8 cellular contexts compared by ENCODE assay signal in the genomic region with DNA sequence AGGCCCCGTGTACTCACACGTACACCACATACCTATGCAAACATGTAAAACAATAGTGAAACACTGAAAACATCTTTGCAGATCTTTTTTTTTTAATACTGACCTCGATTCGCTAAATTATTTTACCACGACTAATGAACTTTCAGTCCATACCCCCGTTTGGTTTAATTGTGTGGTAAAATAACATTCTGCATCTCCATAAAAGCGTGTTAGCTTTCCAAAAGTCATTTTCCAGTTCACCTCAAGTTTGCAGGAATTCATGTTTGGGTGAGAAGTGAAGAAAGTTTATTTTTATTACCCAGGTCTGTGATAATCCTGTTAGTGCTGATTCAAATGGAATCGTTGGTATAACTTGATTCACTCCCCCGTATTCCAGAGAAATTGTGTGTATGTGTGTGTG.
DNase-seq lines count a peak whose midpoint lies in the region; TF ChIP-seq lines count a peak whose summit lies in the region.

No MANE protein-coding gene starts in this region.

- peaks cover 7% of the 10 kb centered on the region for H3K4me1 ChIP-seq in ACC112 (ENCODE audit: control insufficient read depth, insufficient read depth, low read length, unreplicated experiment)
- H3K4me1 ChIP-seq in KMS-11 (ENCODE audit: low read depth, poor library complexity, severe bottlenecking), result peaks cover 20% of the 10 kb centered on the region
- peaks cover 14 to 16% of the 10 kb centered on the region in 2 donors for H3K4me1 ChIP-seq in mucosa of rectum (ENCODE audit: control insufficient read depth in 2 of 2, insufficient read depth in 2 of 2, low read length in 2 of 2)

- H4K20me1 ChIP-seq in KMS-11 (ENCODE audit: insufficient read depth), result no peaks in the 10 kb centered on the region

- H3K4me3 ChIP-seq in ACC112 (ENCODE audit: low read depth, low read length), result peak overlapping the region; percentile 84
- no peak overlapping the region for H3K4me3 ChIP-seq in KMS-11 (IDR thresholded peaks at IDR 0.05; ENCODE audit: insufficient read depth, low read depth, low read length)
- peak overlapping the region; percentile 91 for H3K4me3 ChIP-seq in coronary artery
- peak overlapping the region; percentile 98 to 99 for H3K4me3 ChIP-seq in mucosa of rectum (ENCODE audit: low read length in 2 of 2)

- TF ChIP-seq CTCF in KMS-11 (conservative IDR thresholded peaks at IDR 0.05; ENCODE audit: low read depth, low read length), result no peak
- TF ChIP-seq CTCF in coronary artery (IDR thresholded peaks at IDR 0.05), result no peak
- TF ChIP-seq CTCF in GM10248 (IDR thresholded peaks at IDR 0.05; ENCODE audit: control extremely low read depth, extremely low read depth, low read depth, missing control alignments), result no peak

- H3K27me3 ChIP-seq in ACC112 (ENCODE audit: insufficient read depth, low read length) (no peaks in the 10 kb centered on the region), KMS-11 (ENCODE audit: insufficient read depth, low read depth) (no peaks in the 10 kb centered on the region), mucosa of rectum (ENCODE audit: control insufficient read depth in 2 of 2, insufficient read depth in 2 of 2, low read length in 2 of 2) (no peaks in the 10 kb centered on the region)

- H3K27ac ChIP-seq in ACC112 (ENCODE audit: low read depth, low read length), result peak overlapping the region; percentile 53
- peak overlapping the region; percentile 78 for H3K27ac ChIP-seq in KMS-11
- H3K27ac ChIP-seq in coronary artery, result peak overlapping the region; percentile 81 to 94
- peak overlapping the region; percentile 85 to 90 for H3K27ac ChIP-seq in mucosa of rectum (ENCODE audit: low read depth in 2 of 2, low read length in 2 of 2)

- H3K79me2 ChIP-seq in ACC112 (ENCODE audit: control insufficient read depth, insufficient read depth, low read length, unreplicated experiment) (peaks cover 55% of the 10 kb centered on the region), KMS-11 (ENCODE audit: insufficient read depth, low read depth) (peaks cover 27% of the 10 kb centered on the region)

- peak overlapping the region; percentile 86 for H3K4me2 ChIP-seq in KMS-11

- H2AFZ ChIP-seq in ACC112 (ENCODE audit: low read length, unreplicated experiment) (peak overlapping the region; percentile 97), KMS-11 (ENCODE audit: low read depth) (peak overlapping the region; percentile 83)

- H3K36me3 ChIP-seq in ACC112 (ENCODE audit: insufficient read depth, low read length) (peaks cover 10% of the 10 kb centered on the region; the same call in 1 of the 2 replicates), KMS-11 (ENCODE audit: insufficient read depth) (no peaks in the 10 kb centered on the region), mucosa of rectum (ENCODE audit: control insufficient read depth in 2 of 2, insufficient read depth in 2 of 2, low read length in 2 of 2) (no peaks in the 10 kb centered on the region)

- H3K9me3 ChIP-seq in mucosa of rectum (ENCODE audit: control insufficient read depth in 2 of 2, low read length in 2 of 2), result no peaks in the 10 kb centered on the region

- CTCF ChIA-PET in GM10248 (lab: Yijun Ruan, JAX), result interaction anchor here (0.9 kb wide), 1 partner anchor 10 kb away, joined by 3 read pairs; no protein-coding TSS in a partner anchor

- H3K9ac ChIP-seq in KMS-11 (peak overlapping the region; percentile 62), mucosa of rectum (ENCODE audit: low read depth in 1 of 2, low read length in 2 of 2) (peak overlapping the region; percentile 87 to 95)

- DNase-seq in coronary artery (ENCODE audit: low spot score) (no peak), nucleus accumbens (lab: John Stamatoyannopoulos, UW) (no peak), HCEC 1CT (no peak), GM10248 (ENCODE audit: extremely low spot score) (no peak), 8988T (no peak)

- POLR2A ChIA-PET in GM10248 (lab: Yijun Ruan, JAX), result interaction anchor here (1.0 kb wide), 1 partner anchor 67 kb away, joined by 4 read pairs; no protein-coding TSS in a partner anchor
